Comparison of ENCODE assay signal across 16 cellular contexts in genomic region chr19:2811735-2812413, GRCh38. TPM values are rescaled to one million over a fixed set of nuclear protein-coding genes. Genes with fewer than 3 reads are reported as not detected.
DNase-seq lines count a peak whose midpoint lies in the region; ATAC-seq and TF ChIP-seq lines count a peak whose summit lies in the region.
"Had no signal": no experiment of that assay in that cellular context is flagged by ENCODE, and none has a peak within 500 bp of the region (broad histone marks: within the 10 kb centered on the region; RNA-seq: fewer than 3 reads in every experiment).

No MANE protein-coding gene starts in this region.

- WGBS in SK-N-SH (ENCODE audit: low lambda C conversion rate) = 91% methylated on average over 25 of the region's 34 CpGs
- WGBS in testis, 2 donors = 94 to 97% methylated on average over 25 to 34 of the region's 34 CpGs
- 90% methylated on average over 34 of the region's 34 CpGs for WGBS in prostate gland

- H3F3A ChIP-seq in SK-N-SH (replicated peaks; ENCODE audit: insufficient read depth) = no peaks in the 10 kb centered on the region

- H3K9me3 ChIP-seq in SK-N-SH = no peaks in the 10 kb centered on the region
- no peaks in the 10 kb centered on the region for H3K9me3 ChIP-seq in osteoblast (ENCODE audit: low read depth, low read length)
- H3K9me3 ChIP-seq in testis = no peaks in the 10 kb centered on the region
- no peaks in the 10 kb centered on the region for H3K9me3 ChIP-seq in prostate gland
- H3K9me3 ChIP-seq: BLaER1 treated with 17β-estradiol and CSF1 and Interleukin-3, amounts not matched to agents 10 nM and 100 nM had no signal

- H3K4me1 ChIP-seq in SK-N-SH (ENCODE audit: control insufficient read depth in 1 of 2, insufficient read depth in 2 of 2, low read depth in 1 of 2, low read length in 1 of 2) = peaks cover 0 to 23% of the 10 kb centered on the region in 2 experiments; a peak in 1 of 4 replicates
- H3K4me1 ChIP-seq in osteoblast (ENCODE audit: insufficient read depth, low read length) = no peaks in the 10 kb centered on the region
- H3K4me1 ChIP-seq in testis = no peaks in the 10 kb centered on the region
- H3K4me1 ChIP-seq in prostate gland (replicated peaks) = peaks cover 4% of the 10 kb centered on the region

- H2AFZ ChIP-seq in SK-N-SH (ENCODE audit: low read depth) (no peak overlapping the region), osteoblast (ENCODE audit: low read length) (no peak overlapping the region)

- H4K20me1 ChIP-seq in SK-N-SH (ENCODE audit: insufficient read depth) (no peaks in the 10 kb centered on the region), osteoblast (ENCODE audit: insufficient read depth, low read length) (no peaks in the 10 kb centered on the region)

- H3K27ac ChIP-seq in SK-N-SH (ENCODE audit: low read depth in 2 of 2, low read length in 1 of 2) (peak overlapping the region in 1 of 2 experiments; percentile 86; a peak in 1 of 4 replicates), osteoblast (ENCODE audit: low read depth, low read length) (no peak overlapping the region), testis (no peak overlapping the region), prostate gland (no peak overlapping the region)
- H3K27ac ChIP-seq: 22Rv1; BLaER1 treated with 17β-estradiol and CSF1 and Interleukin-3, amounts not matched to agents 10 nM and 100 nM had no signal

- intact Hi-C loops in testis (cut with DNase I; ENCODE audit: low total_unique reads) = no loop called here
- intact Hi-C loops in prostate gland (cut with DNase I) = no loop called here

- TF ChIP-seq RAD21 in SK-N-SH (IDR thresholded peaks at IDR 0.05; ENCODE audit: low read length) = no peak

- H3K27me3 ChIP-seq in SK-N-SH (ENCODE audit: insufficient read depth) = no peaks in the 10 kb centered on the region
- H3K27me3 ChIP-seq in osteoblast (ENCODE audit: insufficient read depth, low read length) = no peaks in the 10 kb centered on the region
- H3K27me3 ChIP-seq in testis = no peaks in the 10 kb centered on the region
- H3K27me3 ChIP-seq in prostate gland (replicated peaks; ENCODE audit: insufficient read depth) = no peaks in the 10 kb centered on the region

- no peaks in the 10 kb centered on the region for H3K79me2 ChIP-seq in SK-N-SH (ENCODE audit: insufficient read depth)
- no peaks in the 10 kb centered on the region for H3K79me2 ChIP-seq in osteoblast (ENCODE audit: insufficient read depth, low read length)

- H3K9ac ChIP-seq in SK-N-SH = no peak overlapping the region

- TF ChIP-seq POLR2A in testis (IDR thresholded peaks at IDR 0.05) (no peak), prostate gland (IDR thresholded peaks at IDR 0.05) (no peak)

- DNase-seq in SK-N-SH (peak; percentile 29), islet precursor cell (peak; percentile 56), osteoblast (ENCODE audit: insufficient read length, low spot score, missing footprints) (peak; percentile 82), testis (no peak), prostate gland (ENCODE audit: low spot score) (no peak), mucosa of gallbladder (ENCODE audit: low spot score) (no peak), germinal center (ENCODE audit: low spot score) (no peak)
- DNase-seq: HCEC 1CT, NCI-H146, NCI-H2081 treated with DMSO at 0.1 percent for 48 hours, NCI-H345, NCI-H69 had no signal

- ATAC-seq in SK-N-SH treated with all-trans-retinoic acid at 6 μM for 48 hours = no peak
- ATAC-seq: K562 had no signal

- no peak for TF ChIP-seq EP300 in SK-N-SH (IDR thresholded peaks at IDR 0.05; ENCODE audit: borderline replicate concordance in 1 of 2, low read depth in 1 of 2, low read length in 1 of 2)

- CTCF ChIA-PET in SK-N-SH (lab: Yijun Ruan, JAX) = interaction anchor here (1.2 to 2.4 kb wide), 2 partner anchors 75 to 164 kb away, joined by 3 to 6 read pairs; no protein-coding TSS in a partner anchor

- POLR2A ChIA-PET in SK-N-SH (lab: Yijun Ruan, JAX) = interaction anchor here (0.7 kb wide), 1 partner anchor 17 kb away, joined by 4 read pairs; no protein-coding TSS in a partner anchor

- TF ChIP-seq CTCF in SK-N-SH (IDR thresholded peaks at IDR 0.05) (no peak), osteoblast (IDR thresholded peaks at IDR 0.05; ENCODE audit: extremely low read depth, low read depth, low read length) (no peak), testis (IDR thresholded peaks at IDR 0.05) (no peak), prostate gland (IDR thresholded peaks at IDR 0.05) (no peak)

- no peaks in the 10 kb centered on the region for H3K9me2 ChIP-seq in SK-N-SH

- H3K36me3 ChIP-seq in SK-N-SH (replicated peaks in 1 of 2; ENCODE audit: control insufficient read depth in 1 of 2, insufficient read depth in 2 of 2, low read length in 1 of 2) (peaks cover 3 to 54% of the 10 kb centered on the region in 2 experiments), osteoblast (ENCODE audit: insufficient read depth, low read length) (peaks cover 20% of the 10 kb centered on the region), testis (ENCODE audit: low read depth, missing control alignments) (no peaks in the 10 kb centered on the region), prostate gland (peaks cover 6 to 15% of the 10 kb centered on the region in 2 donors)

- no peak overlapping the region for H3K4me2 ChIP-seq in SK-N-SH
- H3K4me2 ChIP-seq in osteoblast (ENCODE audit: insufficient read depth, low read length) = no peak overlapping the region

- H3K4me3 ChIP-seq in SK-N-SH (ENCODE audit: low read depth in 2 of 2, low read length in 1 of 2) (no peak overlapping the region), osteoblast (ENCODE audit: insufficient read depth, low read length) (no peak overlapping the region), testis (no peak overlapping the region), prostate gland (no peak overlapping the region)
- H3K4me3 ChIP-seq: BLaER1 treated with 17β-estradiol and CSF1 and Interleukin-3, amounts not matched to agents 10 nM and 100 nM; K562 had no signal

TF ChIP-seq in SK-N-SH, 30 proteins besides CTCF, POLR2A, EP300 and RAD21:
- TF ChIP-seq NFIC (IDR thresholded peaks at IDR 0.05; ENCODE audit: borderline replicate concordance) (no peak), RCOR1 (IDR thresholded peaks at IDR 0.05; ENCODE audit: low read length) (no peak), MXI1 (IDR thresholded peaks at IDR 0.05; ENCODE audit: low read depth, low read length) (no peak), FOXM1 (IDR thresholded peaks at IDR 0.05; ENCODE audit: low read depth) (no peak), FOXJ3 (CRISPR knock-in tag; IDR thresholded peaks at IDR 0.05) (no peak), SMC3 (IDR thresholded peaks at IDR 0.05; ENCODE audit: low read depth, low read length) (no peak)
TF ChIP-seq in SK-N-SH: peak in this region for 0.

TF ChIP-seq in SK-N-SH treated with all-trans-retinoic acid at 6 μM for 48 hours, 23 proteins besides CTCF, POLR2A, EP300 and RAD21 (continues in another document):
- TF ChIP-seq CSRNP3 (CRISPR knock-in tag; IDR thresholded peaks at IDR 0.05) (no peak), ZFP3 (CRISPR knock-in tag; IDR thresholded peaks at IDR 0.05) (no peak), GLIS3 (CRISPR knock-in tag; IDR thresholded peaks at IDR 0.05) (no peak)

RNA-seq across cellular contexts. Expression of gene ZNF554, which starts 7.8 kb away (rescaled TPM):
- 1.7 and 2.1 TPM in 2 replicates for polyA plus RNA-seq in SK-N-SH (2012; rRNA removed)
- 1.1 and 1.3 TPM in 2 replicates for polyA plus RNA-seq in SK-N-SH (2012; cell fraction: cytosol; rRNA removed)
- 5.6 and 5.8 TPM in 2 replicates for polyA plus RNA-seq in SK-N-SH (2012; cell fraction: nucleus; rRNA removed)
- 5.6 and 5.8 TPM in 2 replicates for total RNA-seq in osteoblast
- 1 to 10 TPM; 9.3 to 9.4 TPM for total RNA-seq in testis
- 6.9 TPM for polyA plus RNA-seq in testis (ENCODE audit: insufficient read depth, low read depth, low replicate concordance)
- total RNA-seq in prostate gland = 1 to 10 TPM; 4.4 to 8.6 TPM
- total RNA-seq in mucosa of gallbladder = 4.6 TPM

RNA-seq across cellular contexts. Expression of gene THOP1, which starts 26.6 kb away (rescaled TPM):
- polyA plus RNA-seq in SK-N-SH (2012; rRNA removed) = 124 and 138 TPM in 2 replicates
- polyA plus RNA-seq in SK-N-SH (2012; cell fraction: cytosol; rRNA removed) = 57.3 and 90.2 TPM in 2 replicates
- 210 and 269 TPM in 2 replicates for polyA plus RNA-seq in SK-N-SH (2012; cell fraction: nucleus; rRNA removed)
- total RNA-seq in osteoblast = 45.6 and 49.5 TPM in 2 replicates
- 100 to 1,000 TPM; 111 to 134 TPM for total RNA-seq in testis
- 166 TPM for polyA plus RNA-seq in testis (ENCODE audit: insufficient read depth, low read depth, low replicate concordance)
- total RNA-seq in prostate gland = 100 to 1,000 TPM; 119 to 132 TPM
- 44.5 TPM for total RNA-seq in mucosa of gallbladder

RNA-seq across cellular contexts. Expression of gene SGTA, which starts 28.8 kb away (rescaled TPM):
- polyA plus RNA-seq in SK-N-SH (2012; rRNA removed) (60.4 and 78.4 TPM in 2 replicates), testis (ENCODE audit: insufficient read depth, low read depth, low replicate concordance) (99.6 TPM)
- 31.1 and 45.4 TPM in 2 replicates for polyA plus RNA-seq in SK-N-SH (2012; cell fraction: cytosol; rRNA removed)
- polyA plus RNA-seq in SK-N-SH (2012; cell fraction: nucleus; rRNA removed) = 58.8 and 85.2 TPM in 2 replicates
- total RNA-seq in osteoblast (35.9 and 38.7 TPM in 2 replicates), testis (100 to 1,000 TPM in 1 of 2 donors, 10 to 100 TPM in 1; 93.9 to 100 TPM), prostate gland (10 to 100 TPM; 72.4 to 87.9 TPM), mucosa of gallbladder (54.0 TPM)

RNA-seq across cellular contexts. Expression of gene ZNF555, which starts 29.4 kb away (rescaled TPM):
- polyA plus RNA-seq in SK-N-SH (2012; rRNA removed) (1.4 and 2.2 TPM in 2 replicates), testis (ENCODE audit: insufficient read depth, low read depth, low replicate concordance) (7.2 TPM)
- polyA plus RNA-seq in SK-N-SH (2012; cell fraction: cytosol; rRNA removed) = 1.8 and 2.1 TPM in 2 replicates
- 2.0 and 3.1 TPM in 2 replicates for polyA plus RNA-seq in SK-N-SH (2012; cell fraction: nucleus; rRNA removed)
- total RNA-seq in osteoblast (6.2 and 8.0 TPM in 2 replicates), testis (1 to 10 TPM; 7.1 to 8.5 TPM), prostate gland (1 to 10 TPM; 5.0 to 6.9 TPM), mucosa of gallbladder (5.8 TPM)

RNA-seq across cellular contexts. Expression of gene ZNF556, which starts 55.3 kb away (rescaled TPM):
- polyA plus RNA-seq in SK-N-SH (2012; rRNA removed) (0.46 and 0.67 TPM in 2 replicates), testis (ENCODE audit: insufficient read depth, low read depth, low replicate concordance) (1.9 TPM)
- 0.63 and 0.71 TPM in 2 replicates for polyA plus RNA-seq in SK-N-SH (2012; cell fraction: cytosol; rRNA removed)
- 0.87 and 1.0 TPM in 2 replicates for polyA plus RNA-seq in SK-N-SH (2012; cell fraction: nucleus; rRNA removed)
- total RNA-seq in osteoblast (not detected in 2 replicates), testis (1 to 10 TPM; 2.3 to 2.4 TPM), prostate gland (under 1 TPM in 1 of 2 donors, not detected in 1; 0.28 TPM), mucosa of gallbladder (not detected)

Comparison
In these comparisons a context has a peak if more than half of its experiments do, and no peak if none do; other contexts are left out.
1. DNase-seq: peak in SK-N-SH (single experiment), islet precursor cell (single experiment) and osteoblast (single experiment); none in testis (single experiment), prostate gland (single experiment), mucosa of gallbladder (single experiment) and germinal center (single experiment).